15 cellular contexts compared by ENCODE assay signal in the genomic region with DNA sequence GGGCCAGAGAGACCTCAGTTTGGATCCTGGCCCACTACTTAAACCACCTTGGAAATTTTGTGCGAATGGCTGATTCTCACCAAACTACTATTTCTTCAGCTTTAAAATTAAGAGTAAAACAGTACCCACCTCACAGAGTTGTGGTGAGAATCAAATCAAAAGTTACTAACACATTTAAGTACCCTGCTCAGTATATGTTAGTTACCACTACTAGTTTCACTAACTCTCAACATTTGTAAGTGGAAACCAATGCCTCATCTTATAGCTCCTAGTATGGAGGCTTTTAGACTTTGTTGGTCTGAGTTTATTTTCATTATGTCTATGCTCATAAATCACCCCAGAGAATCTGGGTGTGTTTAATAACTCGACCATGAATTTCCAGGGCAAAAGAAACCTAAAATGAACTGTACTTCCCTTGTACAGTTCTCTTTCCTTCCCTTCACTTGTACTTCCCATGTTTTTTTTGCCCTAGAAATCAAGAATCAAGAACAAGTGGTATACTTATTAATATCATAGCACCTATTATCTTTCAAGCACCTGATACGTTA. TPM values are rescaled to one million over a fixed set of nuclear protein-coding genes. Genes with fewer than 3 reads are reported as not detected.
DNase-seq lines count a peak whose midpoint lies in the region; ATAC-seq and TF ChIP-seq lines count a peak whose summit lies in the region.
"Had no signal": no experiment of that assay in that cellular context is flagged by ENCODE, and none has a peak within 500 bp of the region (broad histone marks: within the 10 kb centered on the region; RNA-seq: fewer than 3 reads in every experiment).

No MANE protein-coding gene starts in this region.

- no peak for TF ChIP-seq CTCF in WERI-Rb-1 (IDR thresholded peaks at IDR 0.05; ENCODE audit: low read depth, low read length)
- no peak for TF ChIP-seq CTCF in prostate gland (IDR thresholded peaks at IDR 0.05)

- H3K4me3 ChIP-seq in WERI-Rb-1 (ENCODE audit: low read depth, low read length) (no peak overlapping the region), prostate gland (no peak overlapping the region)
- H3K4me3 ChIP-seq: colonic mucosa, gastrocnemius medialis had no signal

- no peaks in the 10 kb centered on the region for H3K27me3 ChIP-seq in WERI-Rb-1 (ENCODE audit: insufficient read depth, low read depth, severe bottlenecking)
- no peaks in the 10 kb centered on the region for H3K27me3 ChIP-seq in prostate gland (replicated peaks; ENCODE audit: insufficient read depth)
- H3K27me3 ChIP-seq: colonic mucosa, gastrocnemius medialis had no signal

- H3K27ac ChIP-seq in WERI-Rb-1 (peak overlapping the region; percentile 11), prostate gland (no peak overlapping the region)
- H3K27ac ChIP-seq: colonic mucosa, HL-60 had no signal

- no peaks in the 10 kb centered on the region for H3K36me3 Mint-ChIP-seq in activated T-cell treated with anti-CD3 and anti-CD28 coated beads, Interleukin-2, amount 50 U/mL, for 24 hours (ENCODE audit: low read depth)
- no peaks in the 10 kb centered on the region for H3K36me3 Mint-ChIP-seq in stimulated activated naive B cell treated with anti-CD40 and anti-IgM and Interleukin-4, amounts not matched to agents 10 μg/mL and 1 μg/mL and 100 μg/mL, for 72 hours
- H3K36me3 Mint-ChIP-seq: CD14-positive monocyte had no signal

- ATAC-seq in GM21786 (IDR thresholded peaks at IDR 0.05; ENCODE audit: unreplicated experiment) = peak; percentile 36
- ATAC-seq in stimulated activated naive B cell treated with anti-CD40 and anti-IgM and Interleukin-4, amounts not matched to agents 10 μg/mL and 1 μg/mL and 100 μg/mL, for 72 hours (replicated peaks) = peak; percentile 41
- no peak for ATAC-seq in HG02852 (IDR thresholded peaks at IDR 0.05; ENCODE audit: unreplicated experiment)
- ATAC-seq: gastrocnemius medialis had no signal

- peaks cover 3% of the 10 kb centered on the region for H3K27me3 Mint-ChIP-seq in activated T-cell treated with anti-CD3 and anti-CD28 coated beads, Interleukin-2, amount 50 U/mL, for 24 hours
- H3K27me3 Mint-ChIP-seq in stimulated activated naive B cell treated with anti-CD40 and anti-IgM and Interleukin-4, amounts not matched to agents 10 μg/mL and 1 μg/mL and 100 μg/mL, for 72 hours = peaks cover 0 to 3% of the 10 kb centered on the region in 2 donors

- no peak for TF ChIP-seq POLR2A in prostate gland (IDR thresholded peaks at IDR 0.05)

- no peaks in the 10 kb centered on the region for H3K4me1 ChIP-seq in prostate gland (replicated peaks)
- H3K4me1 ChIP-seq: colonic mucosa had no signal

- WGBS in prostate gland = 71% methylated on average over 3 of the region's 3 CpGs

- H3K4me1 Mint-ChIP-seq in activated T-cell treated with anti-CD3 and anti-CD28 coated beads, Interleukin-2, amount 50 U/mL, for 24 hours (ENCODE audit: low read depth) = peaks cover 18% of the 10 kb centered on the region
- H3K4me1 Mint-ChIP-seq in stimulated activated naive B cell treated with anti-CD40 and anti-IgM and Interleukin-4, amounts not matched to agents 10 μg/mL and 1 μg/mL and 100 μg/mL, for 72 hours = peaks cover 9 to 20% of the 10 kb centered on the region in 2 donors

- no peak for DNase-seq in activated T-cell treated with anti-CD3 and anti-CD28 coated beads, Interleukin-2, amount 50 U/mL, for 24 hours
- DNase-seq in activated T-cell treated with anti-CD3 and anti-CD28 coated beads, Interleukin-2, amount 50 U/mL, for 48 hours = no peak
- DNase-seq in WERI-Rb-1 (no peak), prostate gland (ENCODE audit: low spot score) (no peak), DMS79 (lab: John Stamatoyannopoulos, UW) (no peak)
- no peak for DNase-seq in stimulated activated naive B cell treated with anti-CD40 and anti-IgM and Interleukin-4, amounts not matched to agents 10 μg/mL and 1 μg/mL and 100 μg/mL, for 72 hours
- DNase-seq: colonic mucosa, H9, NCI-H1092, NCI-H2107 had no signal

- no peaks in the 10 kb centered on the region for H3K36me3 ChIP-seq in WERI-Rb-1
- no peaks in the 10 kb centered on the region for H3K36me3 ChIP-seq in prostate gland
- H3K36me3 ChIP-seq: colonic mucosa, gastrocnemius medialis had no signal

- H3K9me3 Mint-ChIP-seq in activated T-cell treated with anti-CD3 and anti-CD28 coated beads, Interleukin-2, amount 50 U/mL, for 24 hours = no peaks in the 10 kb centered on the region
- no peaks in the 10 kb centered on the region for H3K9me3 Mint-ChIP-seq in stimulated activated naive B cell treated with anti-CD40 and anti-IgM and Interleukin-4, amounts not matched to agents 10 μg/mL and 1 μg/mL and 100 μg/mL, for 72 hours
- H3K9me3 Mint-ChIP-seq: CD14-positive monocyte, H9 had no signal

- intact Hi-C loops in prostate gland (cut with DNase I) = no loop called here

- H3K4me3 Mint-ChIP-seq in activated T-cell treated with anti-CD3 and anti-CD28 coated beads, Interleukin-2, amount 50 U/mL, for 24 hours = peak overlapping the region; percentile 24
- no peak overlapping the region for H3K4me3 Mint-ChIP-seq in stimulated activated naive B cell treated with anti-CD40 and anti-IgM and Interleukin-4, amounts not matched to agents 10 μg/mL and 1 μg/mL and 100 μg/mL, for 72 hours
- H3K4me3 Mint-ChIP-seq: CD14-positive monocyte, H9 had no signal

- H3K9me3 ChIP-seq in WERI-Rb-1 (ENCODE audit: severe bottlenecking) = no peaks in the 10 kb centered on the region
- no peaks in the 10 kb centered on the region for H3K9me3 ChIP-seq in prostate gland
- H3K9me3 ChIP-seq: colonic mucosa, gastrocnemius medialis had no signal

- H3K27ac Mint-ChIP-seq in activated T-cell treated with anti-CD3 and anti-CD28 coated beads, Interleukin-2, amount 50 U/mL, for 24 hours = peak overlapping the region; percentile 89
- H3K27ac Mint-ChIP-seq in stimulated activated naive B cell treated with anti-CD40 and anti-IgM and Interleukin-4, amounts not matched to agents 10 μg/mL and 1 μg/mL and 100 μg/mL, for 72 hours = no peak overlapping the region
- H3K27ac Mint-ChIP-seq: CD14-positive monocyte, H9 had no signal

RNA-seq across cellular contexts. Expression of a gene that starts 11.6 kb away (rescaled TPM):
- 100 to 1,000 TPM; 155 to 169 TPM for total RNA-seq in prostate gland
